Comparison of ENCODE assay signal across 8 cellular contexts in the genomic region with DNA sequence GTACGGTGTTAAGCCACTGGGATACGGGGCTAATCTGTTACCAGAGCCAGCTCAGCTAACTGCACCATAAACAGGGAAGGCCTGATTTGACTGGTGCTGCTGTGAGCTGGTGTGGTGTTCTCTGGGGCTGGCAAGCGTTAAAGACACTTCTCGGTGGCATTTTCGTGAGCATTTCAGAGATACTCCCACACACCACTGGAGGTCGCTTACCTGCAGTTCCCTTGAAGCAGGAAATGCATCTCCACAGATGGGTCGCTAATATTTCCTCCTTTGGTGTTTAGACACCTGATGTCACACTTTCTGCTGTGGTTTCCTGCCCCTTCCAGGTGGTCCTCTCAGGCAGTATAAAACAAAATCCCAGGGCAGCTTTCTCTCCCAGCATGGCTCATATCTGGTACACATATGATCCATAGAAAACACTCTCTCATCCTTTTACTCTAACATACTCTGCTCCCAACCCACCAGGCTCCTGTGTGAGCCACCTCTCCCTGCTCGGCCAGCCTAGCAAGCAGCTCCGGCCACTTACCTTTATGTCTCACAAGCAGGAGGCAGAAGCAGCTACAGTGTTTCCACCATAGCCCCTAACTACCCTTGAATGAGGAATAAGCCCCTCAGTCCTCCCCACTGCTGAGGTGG.
A peak's percentile ranks its signal among the peaks of the same experiment; 100 is the strongest.
DNase-seq lines count a peak whose midpoint lies in the region; ATAC-seq and TF ChIP-seq lines count a peak whose summit lies in the region.

No MANE protein-coding gene starts in this region.

- H3K9me3 Mint-ChIP-seq in progenitor cell of endocrine pancreas (ENCODE audit: low read depth) (peaks cover 5% of the 10 kb centered on the region), CD14-positive monocyte (peaks cover 0 to 3% (median 1%) of the 10 kb centered on the region in 7 donors)

- no peak overlapping the region for H3K4me3 ChIP-seq in Peyer's patch

- TF ChIP-seq CTCF in Peyer's patch (IDR thresholded peaks at IDR 0.05) (peak in 4 of 6 experiments; percentile 6 to 44 (median 32)), progenitor cell of endocrine pancreas (IDR thresholded peaks at IDR 0.05; ENCODE audit: unreplicated experiment) (peak; percentile 67), CD14-positive monocyte (IDR thresholded peaks at IDR 0.05) (no peak)

- no peak overlapping the region for H3K4me3 Mint-ChIP-seq in progenitor cell of endocrine pancreas (ENCODE audit: low read depth)
- no peak overlapping the region for H3K4me3 Mint-ChIP-seq in CD14-positive monocyte

- no peaks in the 10 kb centered on the region for H3K36me3 Mint-ChIP-seq in progenitor cell of endocrine pancreas (ENCODE audit: insufficient read depth)
- H3K36me3 Mint-ChIP-seq in CD14-positive monocyte, result no peaks in the 10 kb centered on the region

- no peak for TF ChIP-seq POLR2A in Peyer's patch (IDR thresholded peaks at IDR 0.05)

- H3K36me3 ChIP-seq in Peyer's patch, result no peaks in the 10 kb centered on the region

- H3K9me3 ChIP-seq in Peyer's patch, result no peaks in the 10 kb centered on the region

- H3K4me1 Mint-ChIP-seq in progenitor cell of endocrine pancreas (ENCODE audit: low read depth) (peaks cover 1% of the 10 kb centered on the region), CD14-positive monocyte (no peaks in the 10 kb centered on the region)

- peak; percentile 99 for ATAC-seq in GM18907 (IDR thresholded peaks at IDR 0.05; ENCODE audit: unreplicated experiment)
- peak; percentile 96 for ATAC-seq in HG02981 (IDR thresholded peaks at IDR 0.05; ENCODE audit: unreplicated experiment)

- DNase-seq in COR-L47 (lab: John Stamatoyannopoulos, UW) (peak; percentile 4), Peyer's patch (peak in 2 of 3 donors; percentile 47 to 59), progenitor cell of endocrine pancreas (ENCODE audit: low spot score, unreplicated experiment) (no peak), HCEC 1CT (no peak), posterior vena cava (ENCODE audit: low spot score) (no peak), CD14-positive monocyte (ENCODE audit: low spot score) (no peak)

- intact Hi-C loops in posterior vena cava (cut with DNase I) (no loop called here), CD14-positive monocyte (cut with micrococcal nuclease) (no loop called here)

- H3K4me1 ChIP-seq in Peyer's patch, result no peaks in the 10 kb centered on the region

- no peaks in the 10 kb centered on the region for H3K27me3 ChIP-seq in Peyer's patch

- H3K27me3 Mint-ChIP-seq in progenitor cell of endocrine pancreas (peaks cover 6% of the 10 kb centered on the region), CD14-positive monocyte (ENCODE audit: low read depth in 3 of 3) (peaks cover 0 to 6% (median 5%) of the 10 kb centered on the region in 3 donors)

- H3K27ac Mint-ChIP-seq in progenitor cell of endocrine pancreas, result no peak overlapping the region
- H3K27ac Mint-ChIP-seq in CD14-positive monocyte, result no peak overlapping the region

- H3K27ac ChIP-seq in Peyer's patch, result no peak overlapping the region

Comparison
In these comparisons a context has a peak if more than half of its experiments do, and no peak if none do; other contexts are left out.
1. DNase-seq: peak in COR-L47 (single experiment) and Peyer's patch (2 of 3); none in progenitor cell of endocrine pancreas (single experiment), HCEC 1CT (single experiment), posterior vena cava (single experiment) and CD14-positive monocyte (single experiment).